39 cellular contexts compared by ENCODE assay signal in the genomic region with DNA sequence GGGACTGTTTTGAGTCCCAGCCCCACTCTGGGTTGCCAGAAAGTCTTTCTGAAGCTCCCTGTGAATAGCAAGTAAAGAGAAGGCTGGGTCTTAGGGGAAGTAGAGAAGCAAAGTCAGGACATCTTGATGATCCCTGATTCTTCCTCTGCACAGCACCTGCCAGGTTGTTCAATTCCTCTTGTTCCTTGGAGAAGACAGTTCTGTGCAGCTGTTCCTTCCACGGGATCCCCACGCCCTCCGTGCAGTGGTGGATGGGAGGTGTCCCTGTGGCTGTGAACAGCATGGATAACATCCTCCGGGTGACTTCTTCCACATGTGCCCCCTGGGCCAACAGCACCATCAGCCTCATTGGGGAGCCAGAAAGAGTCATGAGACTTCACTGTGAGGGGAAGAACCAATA. TPM values are rescaled to one million over a fixed set of nuclear protein-coding genes. Genes with fewer than 3 reads are reported as not detected.
"Had no signal": no experiment of that assay in that cellular context is flagged by ENCODE, and none has a peak within 500 bp of the region (broad histone marks: within the 10 kb centered on the region; RNA-seq: fewer than 3 reads in every experiment).

No MANE protein-coding gene starts in this region.

- H3K4me3 ChIP-seq: MG63 had no signal

- H3K36me3 ChIP-seq: MG63 had no signal

- H3K9me3 ChIP-seq: MG63 had no signal

- DNase-seq: Karpas-422, Kasumi-1, MG63, MM.1S, MV-4-11, NCI-H1048, NCI-H1092, NCI-H1092 treated with DMSO at 0.1 percent for 48 hours, NCI-H1105, NCI-H1105 treated with DMSO at 0.1 percent for 48 hours, NCI-H1417, NCI-H1417 treated with DMSO at 0.1 percent for 48 hours, NCI-H1436, NCI-H1436 treated with DMSO at 0.1 percent for 48 hours, NCI-H146, NCI-H1694, NCI-H1694 treated with DMSO at 0.1 percent for 48 hours, NCI-H187, NCI-H187 treated with DMSO at 0.1 percent for 48 hours, NCI-H1930, NCI-H2029, NCI-H2029 treated with DMSO at 0.1 percent for 48 hours, NCI-H2081, NCI-H2081 treated with DMSO at 0.1 percent for 48 hours, NCI-H2107, NCI-H2171, NCI-H2171 treated with DMSO at 0.1 percent for 48 hours, NCI-H2227 treated with DMSO at 0.1 percent for 48 hours, NCI-H226, NCI-H345, NCI-H446, NCI-H446 treated with DMSO at 0.1 percent for 48 hours, NCI-H510A, NCI-H510A treated with DMSO at 0.1 percent for 48 hours, NCI-H524 had no signal

RNA-seq across cellular contexts. Expression of a gene that starts 29.1 kb away (rescaled TPM):
- total RNA-seq: LHCN-M2, M059J, MCF 10A, NCI-H460 had no signal

RNA-seq across cellular contexts. Expression of a gene that starts 31.5 kb away (rescaled TPM):
- total RNA-seq: LHCN-M2, M059J, MCF 10A, NCI-H460 had no signal
